In genomic region chr3:31531992-31532586, GRCh38 we compare ENCODE assay signal across 1 cellular context.
TF ChIP-seq lines count a peak whose summit lies in the region.

No MANE protein-coding gene starts in this region.

TF ChIP-seq in GM12878, 131 proteins besides CTCF, POLR2A, EP300 and RAD21 (continued from another document and continues in another):
- TF ChIP-seq ZBTB11 (CRISPR knock-in tag; IDR thresholded peaks at IDR 0.05), result no peak
- peak; percentile 83 for TF ChIP-seq ESRRA (IDR thresholded peaks at IDR 0.05; ENCODE audit: low read length)
- TF ChIP-seq NFXL1 (IDR thresholded peaks at IDR 0.05; ENCODE audit: borderline replicate concordance), result no peak
- TF ChIP-seq BMI1 (IDR thresholded peaks at IDR 0.05; ENCODE audit: borderline replicate concordance), result no peak
- no peak for TF ChIP-seq NFIC (IDR thresholded peaks at IDR 0.05; ENCODE audit: low read depth, low read length)
- no peak for TF ChIP-seq REST (IDR thresholded peaks at IDR 0.05; ENCODE audit: low read depth, low read length)
- TF ChIP-seq ATF7 (IDR thresholded peaks at IDR 0.05; ENCODE audit: low read depth), result no peak; the same call in 1 of the 2 replicates
- TF ChIP-seq CBX5 (IDR thresholded peaks at IDR 0.05; ENCODE audit: low read depth), result peak; percentile 77
- TF ChIP-seq CUX1 (IDR thresholded peaks at IDR 0.05; ENCODE audit: insufficient replicate concordance, low read depth, low read length), result no peak
- no peak for TF ChIP-seq MEF2A (IDR thresholded peaks at IDR 0.05; ENCODE audit: insufficient read depth, low read depth, low read length)
- TF ChIP-seq RCOR1 (conservative IDR thresholded peaks at IDR 0.05; ENCODE audit: low read depth, low read length), result no peak
- no peak for TF ChIP-seq CBX3 (IDR thresholded peaks at IDR 0.05; ENCODE audit: borderline replicate concordance, low read depth)
- TF ChIP-seq KDM1A (IDR thresholded peaks at IDR 0.05; ENCODE audit: borderline replicate concordance), result no peak
- no peak for TF ChIP-seq IRF4 (IDR thresholded peaks at IDR 0.05; ENCODE audit: low read depth, low read length)
- TF ChIP-seq IKZF2 (IDR thresholded peaks at IDR 0.05), result no peak; a peak in 1 of 4 replicates
- no peak for TF ChIP-seq ETV6 (conservative IDR thresholded peaks at IDR 0.05 in 1 of 2, IDR thresholded peaks at IDR 0.05 in 1 of 2; ENCODE audit: borderline replicate concordance in 1 of 2, low read depth in 1 of 2)
- peak; percentile 99 for TF ChIP-seq NR2F1 (conservative IDR thresholded peaks at IDR 0.05)
- no peak for TF ChIP-seq ZBTB4 (CRISPR knock-in tag; IDR thresholded peaks at IDR 0.05)
- peak; percentile 93; the same call in 1 of the 2 replicates for TF ChIP-seq POLR2AphosphoS2 (IDR thresholded peaks at IDR 0.05; ENCODE audit: low read depth, low read length)
- no peak for TF ChIP-seq SREBF2 (IDR thresholded peaks at IDR 0.05; ENCODE audit: low read length)
- no peak for TF ChIP-seq ZNF384 (IDR thresholded peaks at IDR 0.05; ENCODE audit: borderline replicate concordance, low read depth, low read length)
- TF ChIP-seq CHD1 (IDR thresholded peaks at IDR 0.05; ENCODE audit: low read depth, low read length), result no peak
- peak; percentile 63; the same call in 1 of the 3 replicates for TF ChIP-seq POU2F2 (IDR thresholded peaks at IDR 0.05; ENCODE audit: borderline replicate concordance, low read depth, low read length)
- TF ChIP-seq IRF3 (IDR thresholded peaks at IDR 0.05), result peak; percentile 49; the same call in 1 of the 2 replicates
- peak; percentile 95 for TF ChIP-seq RB1 (IDR thresholded peaks at IDR 0.05; ENCODE audit: borderline replicate concordance)
- TF ChIP-seq IRF5 (IDR thresholded peaks at IDR 0.05; ENCODE audit: borderline replicate concordance), result peak; percentile 78
- TF ChIP-seq SREBF1 (IDR thresholded peaks at IDR 0.05; ENCODE audit: low read length), result no peak
- peak; percentile 65 for TF ChIP-seq CREB1 (IDR thresholded peaks at IDR 0.05; ENCODE audit: low read depth)
- TF ChIP-seq STAT1 (conservative IDR thresholded peaks at IDR 0.05), result 0 out of 2 replicates have a peak, but pooled peaks have one; percentile 69
- no peak for TF ChIP-seq HSF1 (IDR thresholded peaks at IDR 0.05; ENCODE audit: low read depth, low read length)
- TF ChIP-seq ATF2 (IDR thresholded peaks at IDR 0.05; ENCODE audit: low read length), result no peak
- no peak for TF ChIP-seq CHD4 (IDR thresholded peaks at IDR 0.05)
- peak; percentile 53 for TF ChIP-seq CREM (IDR thresholded peaks at IDR 0.05; ENCODE audit: low read depth)
- TF ChIP-seq RBBP5 (conservative IDR thresholded peaks at IDR 0.05), result no peak
- TF ChIP-seq STAT3 (IDR thresholded peaks at IDR 0.05; ENCODE audit: low read depth, low read length), result no peak
- TF ChIP-seq CBFB (IDR thresholded peaks at IDR 0.05; ENCODE audit: low read depth), result peak; percentile 82; the same call in 1 of the 2 replicates
- TF ChIP-seq ZZZ3 (IDR thresholded peaks at IDR 0.05; ENCODE audit: control insufficient read depth, insufficient read length, low read depth), result no peak
- TF ChIP-seq HDGF (IDR thresholded peaks at IDR 0.05), result no peak; the same call in 1 of the 2 replicates
- peak; percentile 65; the same call in 1 of the 2 replicates for TF ChIP-seq MTA2 (IDR thresholded peaks at IDR 0.05; ENCODE audit: low read depth)
